In the genomic region with DNA sequence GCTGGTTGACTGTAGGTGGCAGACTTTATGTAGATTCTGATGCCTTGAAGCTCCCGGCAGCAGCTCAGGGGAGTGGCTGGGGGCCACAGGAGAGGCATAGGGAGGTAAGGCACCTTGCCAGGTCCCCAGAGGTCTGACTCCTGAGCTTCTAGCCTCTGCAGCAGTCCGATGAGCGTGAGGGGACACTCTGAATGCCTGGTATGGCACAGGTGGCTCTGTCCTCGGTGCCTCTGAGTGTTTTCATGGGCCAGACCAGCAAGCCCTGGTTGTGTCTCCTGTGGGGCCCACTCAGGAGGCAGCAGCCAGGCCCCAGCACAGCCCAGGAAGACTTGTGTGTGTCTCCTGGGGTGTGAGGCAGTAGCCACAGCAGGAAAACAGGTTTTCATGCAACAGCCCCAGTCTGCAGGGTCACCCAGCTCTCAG, we compare ENCODE assay signal across 19 cellular contexts. TPM values are rescaled to one million over a fixed set of nuclear protein-coding genes. Genes with fewer than 3 reads are reported as not detected.
DNase-seq lines count a peak whose midpoint lies in the region; FAIRE-seq and TF ChIP-seq lines count a peak whose summit lies in the region.
"Had no signal": no experiment of that assay in that cellular context is flagged by ENCODE, and none has a peak within 500 bp of the region (broad histone marks: within the 10 kb centered on the region; RNA-seq: fewer than 3 reads in every experiment).

No MANE protein-coding gene starts in this region.

- H3K23me2 ChIP-seq in H1 (ENCODE audit: low read depth, low read length): no peaks in the 10 kb centered on the region

- H3K4me2 ChIP-seq in H1 (ENCODE audit: insufficient read depth in 1 of 2, low read depth in 2 of 2, low read length in 2 of 2): no peak overlapping the region

- no peak overlapping the region for H3K18ac ChIP-seq in H1 (ENCODE audit: extremely low read depth, low read length)

- FAIRE-seq in H1 (lab: Jason Lieb, UNC) (no peak), urothelium cell line (lab: Jason Lieb, UNC) (no peak)
- FAIRE-seq: GM19239 had no signal

- TF ChIP-seq CTCF in GM13976 (IDR thresholded peaks at IDR 0.05; ENCODE audit: borderline replicate concordance, control extremely low read depth, extremely low read depth, insufficient read depth, missing control alignments) (peak; percentile 6), H1 (IDR thresholded peaks at IDR 0.05; ENCODE audit: control extremely low read depth in 1 of 3, insufficient read depth in 1 of 3, low read depth in 1 of 3, low read length in 3 of 3) (no peak), RWPE1 (conservative IDR thresholded peaks at IDR 0.05; ENCODE audit: low read depth) (no peak)

- H3K79me1 ChIP-seq in H1 (ENCODE audit: low read depth, low read length): no peaks in the 10 kb centered on the region

- H2AFZ ChIP-seq in H1 (ENCODE audit: low read length): no peak overlapping the region

- H3K79me2 ChIP-seq in H1 (ENCODE audit: control insufficient read depth in 1 of 2, insufficient read depth in 2 of 2, low read length in 2 of 2): no peaks in the 10 kb centered on the region

- TF ChIP-seq EP300 in H1 (IDR thresholded peaks at IDR 0.05; ENCODE audit: borderline replicate concordance in 1 of 2, low read depth in 2 of 2, low read length in 2 of 2): no peak

- POLR2A ChIA-PET in H1 (lab: Charles Lee; ENCODE audit: partially characterized antibody) (no interaction called here), RWPE1 (lab: Yijun Ruan, JAX; ENCODE audit: low non-redundant PET) (no interaction called here)

- no peak overlapping the region for H3K4me3 ChIP-seq in H1 (ENCODE audit: extremely low read depth in 1 of 4, insufficient read depth in 2 of 4, low read depth in 3 of 4, low read length in 4 of 4)

- no peak overlapping the region for H2BK12ac ChIP-seq in H1 (ENCODE audit: low read depth, low read length)

- H4K5ac ChIP-seq in H1 (ENCODE audit: insufficient read length, low read depth, low read length): no peak overlapping the region

- no peak overlapping the region for H2BK120ac ChIP-seq in H1 (replicated peaks; ENCODE audit: low read depth, low read length)

- no peak for TF ChIP-seq POLR2A in H1 (IDR thresholded peaks at IDR 0.05; ENCODE audit: control extremely low read depth in 1 of 2, low read depth in 2 of 2, low read length in 2 of 2)

- H4K20me1 ChIP-seq in H1 (replicated peaks in 1 of 2; ENCODE audit: control insufficient read depth in 1 of 2, insufficient read depth in 2 of 2, low read length in 2 of 2): peaks cover 0 to 2% of the 10 kb centered on the region in 2 experiments

- peak in 1 of 2 experiments; percentile 34; a peak in 1 of 4 replicates for TF ChIP-seq RAD21 in H1 (IDR thresholded peaks at IDR 0.05 in 1 of 2, conservative IDR thresholded peaks at IDR 0.05 in 1 of 2; ENCODE audit: low read depth in 2 of 2, low read length in 2 of 2)

- in situ Hi-C loops in GM13976 (cut with MboI; ENCODE audit: low sequenced_read_pairs, unreplicated experiment): no loop called here

- no peak overlapping the region for H3K9ac ChIP-seq in H1 (replicated peaks in 1 of 4; ENCODE audit: extremely low read depth in 1 of 4, low read depth in 3 of 4, low read length in 3 of 4)

- no peak overlapping the region for H2BK5ac ChIP-seq in H1 (ENCODE audit: low read depth, low read length)

- no peak overlapping the region for H2BK15ac ChIP-seq in H1 (ENCODE audit: low read length)

- H3K27ac ChIP-seq in H1 (ENCODE audit: low read depth, low read length): 0 out of 2 replicates have a peak overlapping the region, but pooled peaks have one; percentile 13
- H3K27ac ChIP-seq in RWPE1: no peak overlapping the region

- H4K91ac ChIP-seq in H1 (replicated peaks; ENCODE audit: insufficient read length, low read length): no peak overlapping the region

- peaks cover 56 to 85% of the 10 kb centered on the region in 2 experiments for H3K9me3 ChIP-seq in H1 (ENCODE audit: insufficient read depth in 2 of 2, low read depth in 1 of 2, low read length in 1 of 2)

- no peak overlapping the region for H3K23ac ChIP-seq in H1 (ENCODE audit: insufficient read length)

- H3K27me3 ChIP-seq in H1 (replicated peaks in 1 of 4; ENCODE audit: control insufficient read depth in 3 of 4, extremely low read depth in 1 of 4, insufficient read depth in 3 of 4, low read length in 3 of 4): no peaks in the 10 kb centered on the region; a peak in 2 of 7 replicates

- no peaks in the 10 kb centered on the region; a peak in 2 of 7 replicates for H3K4me1 ChIP-seq in H1 (replicated peaks in 1 of 4; ENCODE audit: control insufficient read depth in 3 of 4, insufficient read depth in 4 of 4, low read length in 3 of 4)

- H2BK20ac ChIP-seq in H1 (ENCODE audit: low read length): no peak overlapping the region

- H3K14ac ChIP-seq in H1 (ENCODE audit: insufficient read length): no peak overlapping the region

- no peaks in the 10 kb centered on the region; a peak in 2 of 8 replicates for H3K36me3 ChIP-seq in H1 (ENCODE audit: control insufficient read depth in 2 of 4, insufficient read depth in 4 of 4, low read length in 3 of 4)

- 83% methylated on average over 4 of the region's 4 CpGs; no CpG with 5 or more reads in 1 of the 2 experiments for WGBS in H1 (ENCODE audit: extremely low coverage in 1 of 2, insufficient coverage in 1 of 2, insufficient read length in 1 of 2, insufficient replicate concordance in 2 of 2, low coverage in 1 of 2, low lambda C conversion rate in 2 of 2, missing lambda C conversion rate in 1 of 2), 2 experiments

- DNase-seq in GM13976 (ENCODE audit: low spot score) (no peak), NAMALWA (ENCODE audit: low spot score) (peak; percentile 56), H1 (ENCODE audit: low read depth in 1 of 2, low spot score in 2 of 2) (no peak), posterior vena cava (ENCODE audit: low spot score) (peak; percentile 81), urothelium cell line (ENCODE audit: low spot score) (no peak), HuH-7 (ENCODE audit: low spot score) (no peak), RWPE1 (ENCODE audit: low spot score) (no peak)
- DNase-seq: ACHN, AML-193, DMS 273 treated with DMSO at 0.1 percent for 48 hours, H7, NCI-H1417 treated with DMSO at 0.1 percent for 48 hours, NCI-H2029, NCI-H2171 treated with DMSO at 0.1 percent for 48 hours, NCI-H748 treated with DMSO at 0.1 percent for 48 hours, PC-3 had no signal

- no peak overlapping the region for H4K8ac ChIP-seq in H1 (ENCODE audit: extremely low read depth, insufficient read depth, low read length)

- H3K56ac ChIP-seq in H1 (replicated peaks; ENCODE audit: insufficient read length, low read depth, low read length): no peak overlapping the region

- no peak overlapping the region for H3K4ac ChIP-seq in H1 (replicated peaks; ENCODE audit: insufficient read length, low read depth, low read length)

- no peak overlapping the region for H2AK5ac ChIP-seq in H1 (ENCODE audit: low read depth, low read length)

- intact Hi-C loops in posterior vena cava (cut with DNase I): no loop called here

- CTCF ChIA-PET in H1 (lab: Charles Lee; ENCODE audit: partially characterized antibody) (interaction anchor here (0.7 to 5.1 kb wide), 23 partner anchors 10 to 163 kb away, joined by 3 to 48 read pairs (median 4); no protein-coding TSS in a partner anchor), RWPE1 (lab: Yijun Ruan, JAX) (no interaction called here)

TF ChIP-seq in H1, 55 proteins besides CTCF, POLR2A, EP300 and RAD21 (continues in another document):
- TF ChIP-seq JUND (IDR thresholded peaks at IDR 0.05; ENCODE audit: low read length) (no peak), NANOG (IDR thresholded peaks at IDR 0.05; ENCODE audit: insufficient read depth, low read depth, low read length, poor library complexity, severe bottlenecking) (no peak), CTBP2 (IDR thresholded peaks at IDR 0.05; ENCODE audit: borderline replicate concordance, insufficient read depth, insufficient read length, low read length) (no peak), HDAC2 (IDR thresholded peaks at IDR 0.05; ENCODE audit: borderline replicate concordance in 1 of 2, low read depth in 2 of 2, low read length in 2 of 2) (no peak), POU5F1 (IDR thresholded peaks at IDR 0.05; ENCODE audit: low read depth, low read length) (no peak), ASH2L (IDR thresholded peaks at IDR 0.05; ENCODE audit: low read length) (no peak), BCL11A (IDR thresholded peaks at IDR 0.05; ENCODE audit: low read depth in 2 of 2, low read length in 2 of 2) (no peak), TAF1 (IDR thresholded peaks at IDR 0.05; ENCODE audit: low read depth, low read length) (no peak), SP4 (IDR thresholded peaks at IDR 0.05; ENCODE audit: low read length) (no peak), KDM4A (IDR thresholded peaks at IDR 0.05; ENCODE audit: low read depth, low read length, severe bottlenecking) (no peak)
- TF ChIP-seq, protein P1, sequence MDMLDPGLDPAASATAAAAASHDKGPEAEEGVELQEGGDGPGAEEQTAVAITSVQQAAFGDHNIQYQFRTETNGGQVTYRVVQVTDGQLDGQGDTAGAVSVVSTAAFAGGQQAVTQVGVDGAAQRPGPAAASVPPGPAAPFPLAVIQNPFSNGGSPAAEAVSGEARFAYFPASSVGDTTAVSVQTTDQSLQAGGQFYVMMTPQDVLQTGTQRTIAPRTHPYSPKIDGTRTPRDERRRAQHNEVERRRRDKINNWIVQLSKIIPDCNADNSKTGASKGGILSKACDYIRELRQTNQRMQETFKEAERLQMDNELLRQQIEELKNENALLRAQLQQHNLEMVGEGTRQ (IDR thresholded peaks at IDR 0.05; ENCODE audit: low read length): no peak

RNA-seq across cellular contexts. Expression of a gene that starts 39.7 kb away (rescaled TPM):
- total RNA-seq in H1 (2021; fragmentation: NEBNext Ultra II Directional; extraction: Animal tissue kit (Norgen Biotek cat#: 25700)): 2.1 and 4.2 TPM in 2 replicates
- polyA plus RNA-seq in H1 (2011; rRNA removed): 0.77 and 1.1 TPM in 2 replicates
- 1.3 TPM for polyA plus RNA-seq in H1 (2011; cell fraction: cytosol; rRNA removed)
- 1.2 TPM for polyA plus RNA-seq in H1 (2011; cell fraction: nucleus; rRNA removed)
- 0.66 to 1.7 TPM (median 1.0 TPM) in 4 replicates for polyA plus RNA-seq in H1 (2012, experiment 1 of 2)
- 0.33 TPM for polyA plus RNA-seq in H1 (2012, experiment 2 of 2)
- polyA plus RNA-seq in H1 (2013, experiment 1 of 2): 0.53 TPM
- 0.85 TPM for polyA plus RNA-seq in H1 (2013, experiment 2 of 2)
- 0.91 and 4.9 TPM in 2 replicates for polyA minus RNA-seq in H1 (2011; rRNA and poly(A)+ RNA removed)
- 1.1 TPM for polyA minus RNA-seq in H1 (2011; cell fraction: cytosol; rRNA and poly(A)+ RNA removed)
- 2.2 TPM for polyA minus RNA-seq in H1 (2011; cell fraction: nucleus; rRNA and poly(A)+ RNA removed)
- total RNA-seq in posterior vena cava: 1 to 10 TPM; 1.7 to 2.7 TPM
- total RNA-seq: HT-29, LHCN-M2 had no signal

RNA-seq across cellular contexts. Expression of a gene that starts 59.6 kb away (rescaled TPM):
- 29.8 and 32.4 TPM in 2 replicates for total RNA-seq in H1 (2021; fragmentation: NEBNext Ultra II Directional; extraction: Animal tissue kit (Norgen Biotek cat#: 25700))
- polyA plus RNA-seq in H1 (2011; rRNA removed): 15.5 and 27.2 TPM in 2 replicates
- polyA plus RNA-seq in H1 (2011; cell fraction: cytosol; rRNA removed): 24.9 TPM
- 31.8 TPM for polyA plus RNA-seq in H1 (2011; cell fraction: nucleus; rRNA removed)
- 25.3 to 32.8 TPM (median 28.0 TPM) in 4 replicates for polyA plus RNA-seq in H1 (2012, experiment 1 of 2)
- polyA plus RNA-seq in H1 (2012, experiment 2 of 2): 25.0 TPM
- 16.8 TPM for polyA plus RNA-seq in H1 (2013, experiment 1 of 2)
- polyA plus RNA-seq in H1 (2013, experiment 2 of 2): 17.0 TPM
- 19.7 and 20.7 TPM in 2 replicates for polyA minus RNA-seq in H1 (2011; rRNA and poly(A)+ RNA removed)
- polyA minus RNA-seq in H1 (2011; cell fraction: cytosol; rRNA and poly(A)+ RNA removed): 8.5 TPM
- polyA minus RNA-seq in H1 (2011; cell fraction: nucleus; rRNA and poly(A)+ RNA removed): 19.9 TPM
- 10 to 100 TPM; 45.7 to 51.8 TPM for total RNA-seq in posterior vena cava

Comparison
In these comparisons a context has a peak if more than half of its experiments do, and no peak if none do; other contexts are left out.
1. DNase-seq: peak in NAMALWA (single experiment) and posterior vena cava (single experiment); none in GM13976 (single experiment), H1 (0 of 2), urothelium cell line (single experiment), HuH-7 (single experiment) and RWPE1 (single experiment).